In genomic region chr1:207088161-207088560, GRCh38 we compare ENCODE assay signal across 22 cellular contexts. TPM values are rescaled to one million over a fixed set of nuclear protein-coding genes. Genes with fewer than 3 reads are reported as not detected.
DNase-seq lines count a peak whose midpoint lies in the region; ATAC-seq and TF ChIP-seq lines count a peak whose summit lies in the region.
"Had no signal": no experiment of that assay in that cellular context is flagged by ENCODE, and none has a peak within 500 bp of the region (broad histone marks: within the 10 kb centered on the region; RNA-seq: fewer than 3 reads in every experiment).

No MANE protein-coding gene starts in this region.

- TF ChIP-seq CTCF in HFFc6 (IDR thresholded peaks at IDR 0.05), result no peak
- TF ChIP-seq CTCF in body of pancreas (IDR thresholded peaks at IDR 0.05), result no peak
- TF ChIP-seq CTCF in glutamatergic neuron (IDR thresholded peaks at IDR 0.05; ENCODE audit: partially characterized antibody, unreplicated experiment), result no peak

- H3K27ac ChIP-seq in body of pancreas (peak overlapping the region in 3 of 4 donors; percentile 41 to 69 (median 59)), mesodermal cell (ENCODE audit: low read depth, low read length, severe bottlenecking) (peak overlapping the region; percentile 68)
- H3K27ac ChIP-seq: foreskin keratinocyte, left ventricle myocardium inferior, parathyroid adenoma, SK-N-MC had no signal

- H3K4me3 ChIP-seq in body of pancreas (no peak overlapping the region), mesodermal cell (ENCODE audit: extremely low read depth, insufficient read depth, low read length, poor library complexity, severe bottlenecking) (no peak overlapping the region)
- H3K4me3 ChIP-seq: left ventricle myocardium inferior, SK-N-MC had no signal

- no peak for TF ChIP-seq POLR2A in body of pancreas (IDR thresholded peaks at IDR 0.05)

- 50 to 64% methylated on average over 2 of the region's 2 CpGs for WGBS in body of pancreas, 2 donors
- 80% methylated on average over 1 of the region's 2 CpGs; no CpG with 5 or more reads in 1 of the 2 experiments for WGBS in mesodermal cell (ENCODE audit: insufficient coverage in 2 of 2), 2 experiments

- no peaks in the 10 kb centered on the region; the same call in 1 of the 2 replicates for H3K27me3 Mint-ChIP-seq in HFFc6 (ENCODE audit: insufficient read depth)
- H3K27me3 Mint-ChIP-seq in glutamatergic neuron (ENCODE audit: unreplicated experiment), result peaks cover 3% of the 10 kb centered on the region

- peak overlapping the region; percentile 60; the same call in 1 of the 2 replicates for H3K27ac Mint-ChIP-seq in HFFc6
- H3K27ac Mint-ChIP-seq in glutamatergic neuron (ENCODE audit: unreplicated experiment), result no peak overlapping the region
- H3K27ac Mint-ChIP-seq: activated CD8-positive, alpha-beta memory T cell treated with anti-CD3 and anti-CD28 coated beads, Interleukin-2, amount 10 ng/mL, durations not matched to agents 7 days and 5 days; CD8-positive, alpha-beta memory T cell had no signal

- peak; percentile 16 for DNase-seq in HFFc6
- DNase-seq in body of pancreas, result no peak
- DNase-seq in glutamatergic neuron, result no peak
- no peak for DNase-seq in GDM1 (lab: John Stamatoyannopoulos, UW)
- DNase-seq in T-helper 2 cell, result no peak
- DNase-seq: activated CD8-positive, alpha-beta memory T cell treated with anti-CD3 and anti-CD28 coated beads, Interleukin-2, amount 10 ng/mL, durations not matched to agents 7 days and 5 days; activated effector memory CD4-positive, alpha-beta T cell treated with anti-CD3 and anti-CD28 coated beads, Interleukin-2, amount 50 U/mL, for 16 hours; aorta; CD8-positive, alpha-beta memory T cell; left ventricle myocardium inferior; NCI-H1436; NCI-H2171 treated with DMSO at 0.1 percent for 48 hours; NCI-H774; substantia nigra; T-helper 9 cell had no signal

- intact Hi-C loops in body of pancreas (cut with DNase I), result no loop called here

- no peaks in the 10 kb centered on the region for H3K27me3 ChIP-seq in body of pancreas

- no peaks in the 10 kb centered on the region for H3K9me3 Mint-ChIP-seq in HFFc6
- H3K9me3 Mint-ChIP-seq in glutamatergic neuron (ENCODE audit: unreplicated experiment), result no peaks in the 10 kb centered on the region
- H3K9me3 Mint-ChIP-seq: CD8-positive, alpha-beta memory T cell had no signal

- no peaks in the 10 kb centered on the region for H3K36me3 Mint-ChIP-seq in HFFc6 (ENCODE audit: low read depth)
- no peaks in the 10 kb centered on the region for H3K36me3 Mint-ChIP-seq in glutamatergic neuron (ENCODE audit: unreplicated experiment)
- H3K36me3 Mint-ChIP-seq: activated CD8-positive, alpha-beta memory T cell treated with anti-CD3 and anti-CD28 coated beads, Interleukin-2, amount 10 ng/mL, durations not matched to agents 7 days and 5 days; CD8-positive, alpha-beta memory T cell had no signal

- H3K9me3 ChIP-seq in body of pancreas (no peaks in the 10 kb centered on the region), mesodermal cell (ENCODE audit: control insufficient read depth, low read length) (no peaks in the 10 kb centered on the region)
- H3K9me3 ChIP-seq: left ventricle myocardium inferior had no signal

- H3K36me3 ChIP-seq in body of pancreas (replicated peaks in 1 of 2; ENCODE audit: insufficient read depth in 1 of 2, low read depth in 2 of 2), result no peaks in the 10 kb centered on the region
- H3K36me3 ChIP-seq in mesodermal cell (ENCODE audit: control insufficient read depth, insufficient read depth, low read length), result no peaks in the 10 kb centered on the region
- H3K36me3 ChIP-seq: left ventricle myocardium inferior had no signal

- H3K4me3 Mint-ChIP-seq in HFFc6, result peak overlapping the region; percentile 41
- H3K4me3 Mint-ChIP-seq in glutamatergic neuron (ENCODE audit: unreplicated experiment), result no peak overlapping the region
- H3K4me3 Mint-ChIP-seq: activated CD8-positive, alpha-beta memory T cell treated with anti-CD3 and anti-CD28 coated beads, Interleukin-2, amount 10 ng/mL, durations not matched to agents 7 days and 5 days; CD8-positive, alpha-beta memory T cell had no signal

- H3K4me1 Mint-ChIP-seq in HFFc6 (ENCODE audit: low read depth) (peaks cover 59% of the 10 kb centered on the region), glutamatergic neuron (ENCODE audit: low read depth, unreplicated experiment) (no peaks in the 10 kb centered on the region)

- no peak for ATAC-seq in body of pancreas
- ATAC-seq: activated CD4-positive, CD25-positive, alpha-beta regulatory T cell treated with anti-CD3 and anti-CD28 coated beads, Interleukin-2, amount 50 U/mL, for 24 hours; activated CD8-positive, alpha-beta memory T cell treated with anti-CD3 and anti-CD28 coated beads, Interleukin-2, amount 10 ng/mL, durations not matched to agents 7 days and 5 days; foreskin keratinocyte; PC-3 had no signal

- H3K4me1 ChIP-seq in body of pancreas (peaks cover 38% of the 10 kb centered on the region), mesodermal cell (ENCODE audit: control insufficient read depth, insufficient read depth, low read length, poor library complexity, severe bottlenecking) (peaks cover 43% of the 10 kb centered on the region)
- H3K4me1 ChIP-seq: foreskin keratinocyte, parathyroid adenoma had no signal

RNA-seq across cellular contexts. Expression of gene C4BPB, which starts 0.5 kb away (rescaled TPM):
- under 1 TPM in 5 of 6 experiments, not detected in 1; 0.15 to 0.59 (median 0.24) TPM for total RNA-seq in HFFc6 (2021; fragmentation: NEBNext Ultra II Directional; extraction: Animal tissue kit (Norgen Biotek cat#: 25700))
- total RNA-seq in body of pancreas (10 to 100 TPM in 1 of 2 donors, not detected in 1; 11.9 TPM), glutamatergic neuron (ENCODE audit: unreplicated experiment) (not detected)
- polyA plus RNA-seq in mesodermal cell (2013, experiment 1 of 2), result 0.44 TPM
- polyA plus RNA-seq in mesodermal cell (2013, experiment 2 of 2), result 1.3 TPM
- total RNA-seq: foreskin keratinocyte, HT1080, PC-3 had no signal
- polyA plus RNA-seq: CD8-positive, alpha-beta memory T cell; foreskin keratinocyte had no signal

RNA-seq across cellular contexts. Expression of gene C4BPA, which starts 15.9 kb away (rescaled TPM):
- total RNA-seq in HFFc6 (2021; fragmentation: NEBNext Ultra II Directional; extraction: Animal tissue kit (Norgen Biotek cat#: 25700)), result not detected
- total RNA-seq in body of pancreas (10 to 100 TPM in 1 of 2 donors, 1 to 10 TPM in 1; 8.9 to 23.1 TPM), glutamatergic neuron (ENCODE audit: unreplicated experiment) (not detected)
- not detected for polyA plus RNA-seq in mesodermal cell (2013, experiment 1 of 2)
- not detected for polyA plus RNA-seq in mesodermal cell (2013, experiment 2 of 2)
- total RNA-seq: activated CD8-positive, alpha-beta memory T cell treated with anti-CD3 and anti-CD28 coated beads, Interleukin-2, amount 10 ng/mL, durations not matched to agents 7 days and 5 days; CD8-positive, alpha-beta memory T cell; foreskin keratinocyte; HT1080; left ventricle myocardium inferior; PC-3 had no signal
- polyA plus RNA-seq: CD8-positive, alpha-beta memory T cell; foreskin keratinocyte had no signal

RNA-seq across cellular contexts. Expression of gene PFKFB2, which starts 35.1 kb away (rescaled TPM):
- 1 to 10 TPM; 2.5 to 7.0 (median 3.2) TPM for total RNA-seq in HFFc6 (2021; fragmentation: NEBNext Ultra II Directional; extraction: Animal tissue kit (Norgen Biotek cat#: 25700))
- total RNA-seq in body of pancreas (1 to 10 TPM; 4.9 to 9.3 TPM), glutamatergic neuron (ENCODE audit: unreplicated experiment) (3.6 TPM)
- 5.8 TPM for polyA plus RNA-seq in mesodermal cell (2013, experiment 1 of 2)
- polyA plus RNA-seq in mesodermal cell (2013, experiment 2 of 2), result 3.9 TPM

RNA-seq across cellular contexts. Expression of gene YOD1, which starts 37.2 kb away (rescaled TPM):
- 10 to 100 TPM in 1 of 6 experiments, 1 to 10 TPM in 5; 6.5 to 10.6 (median 7.1) TPM for total RNA-seq in HFFc6 (2021; fragmentation: NEBNext Ultra II Directional; extraction: Animal tissue kit (Norgen Biotek cat#: 25700))
- 1 to 10 TPM; 5.4 to 5.9 TPM for total RNA-seq in body of pancreas
- polyA plus RNA-seq in mesodermal cell (2013, experiment 1 of 2), result 11.7 TPM
- 9.9 TPM for polyA plus RNA-seq in mesodermal cell (2013, experiment 2 of 2)
- 7.9 TPM for total RNA-seq in glutamatergic neuron (ENCODE audit: unreplicated experiment)

RNA-seq across cellular contexts. Expression of gene C1orf116, which starts 55.6 kb away (rescaled TPM):
- total RNA-seq in HFFc6 (2021; fragmentation: NEBNext Ultra II Directional; extraction: Animal tissue kit (Norgen Biotek cat#: 25700)), result under 1 TPM; 0.02 to 0.09 (median 0.06) TPM
- total RNA-seq in body of pancreas (10 to 100 TPM; 11.2 to 23.3 TPM), glutamatergic neuron (ENCODE audit: unreplicated experiment) (not detected)
- 0.26 TPM for polyA plus RNA-seq in mesodermal cell (2013, experiment 1 of 2)
- polyA plus RNA-seq in mesodermal cell (2013, experiment 2 of 2), result 0.35 TPM
- total RNA-seq: activated CD8-positive, alpha-beta memory T cell treated with anti-CD3 and anti-CD28 coated beads, Interleukin-2, amount 10 ng/mL, durations not matched to agents 7 days and 5 days; CD8-positive, alpha-beta memory T cell had no signal
- polyA plus RNA-seq: CD8-positive, alpha-beta memory T cell had no signal
